ENCODE assay signal across 37 cellular contexts in the genomic region with DNA sequence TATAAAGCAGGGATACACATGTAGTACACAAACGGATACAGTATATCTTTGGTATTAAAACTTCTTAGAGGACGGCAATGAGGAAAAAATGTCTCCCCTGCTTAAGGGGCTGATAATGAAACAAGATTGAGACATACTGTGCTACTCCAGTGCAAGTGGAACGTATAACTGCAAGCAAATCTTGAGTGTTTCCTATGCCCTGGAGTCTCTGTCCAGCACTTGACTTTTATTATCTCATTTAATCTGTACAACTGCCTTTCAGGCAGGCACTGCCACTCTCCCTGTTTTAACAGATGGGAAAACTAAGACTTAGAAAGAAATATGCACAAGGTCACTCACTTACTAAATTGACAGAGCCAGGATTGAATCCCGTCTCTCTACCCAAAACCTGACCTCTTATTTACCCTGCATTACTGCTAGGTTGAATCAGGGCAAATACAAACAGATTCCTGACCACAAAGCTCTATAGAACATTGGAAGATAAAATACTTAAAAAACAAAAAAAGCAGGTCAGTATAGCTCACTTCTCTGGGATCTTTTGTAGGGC. TPM values are rescaled to one million over a fixed set of nuclear protein-coding genes. Genes with fewer than 3 reads are reported as not detected.
"Had no signal": no experiment of that assay in that cellular context is flagged by ENCODE, and none has a peak within 500 bp of the region (broad histone marks: within the 10 kb centered on the region; RNA-seq: fewer than 3 reads in every experiment).

No MANE protein-coding gene starts in this region.

- DNase-seq: activated B cell treated with CpG ODN at 0.5 μM for 24 hours; activated CD4-positive, alpha-beta memory T cell treated with anti-CD3 and anti-CD28 coated beads for 36 hours; activated CD4-positive, alpha-beta T cell treated with anti-CD3 and anti-CD28 coated beads for 4 hours; activated CD4-positive, alpha-beta T cell treated with anti-CD3 and anti-CD28 coated beads, Interleukin-2, amount 10 ng/mL, durations not matched to agents 24 days and 14 days; activated CD4-positive, alpha-beta T cell treated with anti-CD3 and anti-CD28 coated beads, Interleukin-2, amount 50 U/mL, for 1 hour; activated CD4-positive, alpha-beta T cell treated with anti-CD3 and anti-CD28 coated beads, Interleukin-2, amount 50 U/mL, for 4 hours; activated CD4-positive, CD25-positive, alpha-beta regulatory T cell treated with anti-CD3 and anti-CD28 coated beads, Interleukin-2, amount 50 U/mL, for 72 hours; activated CD8-positive, alpha-beta memory T cell treated with anti-CD3 and anti-CD28 coated beads, Interleukin-2, amount 50 U/mL, for 4 hours; activated CD8-positive, alpha-beta T cell treated with anti-CD3 and anti-CD28 coated beads for 36 hours; activated effector memory CD4-positive, alpha-beta T cell treated with anti-CD3 and anti-CD28 coated beads, Interleukin-2, amount 50 U/mL, for 16 hours; activated gamma-delta T cell treated with Interleukin-2 at 50 U/mL for 16 hours; activated naive CD4-positive, alpha-beta T cell; activated naive CD4-positive, alpha-beta T cell treated with anti-CD3 and anti-CD28 coated beads for 36 hours; activated naive CD4-positive, alpha-beta T cell treated with anti-CD3 and anti-CD28 coated beads, Interleukin-2, amount 50 U/mL, for 16 hours; activated naive CD8-positive, alpha-beta T cell treated with anti-CD3 and anti-CD28 coated beads for 36 hours; activated T-cell treated with anti-CD3 and anti-CD28 coated beads for 4 hours; activated T-cell treated with anti-CD3 and anti-CD28 coated beads, Interleukin-2, amount 50 U/mL, for 1 hour; activated T-cell treated with anti-CD3 and anti-CD28 coated beads, Interleukin-2, amount 50 U/mL, for 4 hours; activated T-cell treated with anti-CD3 and anti-CD28 coated beads, Interleukin-2, amount 50 U/mL, for 72 hours; adrenal gland; amniotic stem cell; anterior cingulate cortex; caudate nucleus; cerebellar nuclear complex; T-helper 17 cell had no signal

- H3K36me3 ChIP-seq: adrenal gland, ascending aorta, cardiac muscle cell had no signal

- H3K4me3 Mint-ChIP-seq: activated B cell treated with CpG ODN at 0.5 μM for 24 hours; activated CD4-positive, alpha-beta memory T cell treated with anti-CD3 and anti-CD28 coated beads for 36 hours; activated CD4-positive, alpha-beta T cell treated with anti-CD3 and anti-CD28 coated beads, Interleukin-2, amount 10 ng/mL, durations not matched to agents 24 days and 14 days; activated CD8-positive, alpha-beta T cell treated with anti-CD3 and anti-CD28 coated beads for 36 hours; activated naive CD4-positive, alpha-beta T cell treated with anti-CD3 and anti-CD28 coated beads for 36 hours; activated naive CD8-positive, alpha-beta T cell treated with anti-CD3 and anti-CD28 coated beads for 36 hours; activated T-cell treated with anti-CD3 and anti-CD28 coated beads, Interleukin-2, amount 50 U/mL, for 4 hours; activated T-cell treated with anti-CD3 and anti-CD28 coated beads, Interleukin-2, amount 50 U/mL, for 72 hours; activated T-helper 1 cell treated with anti-CD3 and anti-CD28 coated beads, Interleukin-12 subunit alpha, Interleukin-12 subunit beta, Interleukin-2, Interleukin-4 antibody, amounts not matched to agents 30 ng/mL and 10 ng/mL and 1 ng/mL, durations not matched to agents 14 hours and 24 hours and 36 hours; activated T-helper 17 cell treated with anti-CD3 and anti-CD28 coated beads, Interleukin-2, amount 50 U/mL, for 72 hours; brain; central memory CD8-positive, alpha-beta T cell; T-helper 17 cell had no signal

- H3K27ac Mint-ChIP-seq: activated B cell treated with CpG ODN at 0.5 μM for 24 hours; activated CD4-positive, alpha-beta memory T cell treated with anti-CD3 and anti-CD28 coated beads for 36 hours; activated CD4-positive, alpha-beta T cell treated with anti-CD3 and anti-CD28 coated beads, Interleukin-2, amount 10 ng/mL, durations not matched to agents 24 days and 14 days; activated CD8-positive, alpha-beta T cell treated with anti-CD3 and anti-CD28 coated beads for 36 hours; activated naive CD4-positive, alpha-beta T cell treated with anti-CD3 and anti-CD28 coated beads for 36 hours; activated naive CD4-positive, alpha-beta T cell treated with anti-CD3 and anti-CD28 coated beads, Interleukin-2, amount 50 U/mL, for 72 hours; activated naive CD8-positive, alpha-beta T cell treated with anti-CD3 and anti-CD28 coated beads for 36 hours; activated T-cell treated with anti-CD3 and anti-CD28 coated beads, Interleukin-2, amount 50 U/mL, for 72 hours; activated T-helper 1 cell treated with anti-CD3 and anti-CD28 coated beads, Interleukin-12 subunit alpha, Interleukin-12 subunit beta, Interleukin-2, Interleukin-4 antibody, amounts not matched to agents 30 ng/mL and 10 ng/mL and 1 ng/mL, durations not matched to agents 14 hours and 24 hours and 36 hours; activated T-helper 17 cell treated with anti-CD3 and anti-CD28 coated beads, Interleukin-2, amount 50 U/mL, for 72 hours; brain; T-helper 17 cell had no signal

- H3K9me3 Mint-ChIP-seq: activated B cell treated with CpG ODN at 0.5 μM for 24 hours; activated CD4-positive, alpha-beta memory T cell treated with anti-CD3 and anti-CD28 coated beads for 36 hours; activated CD8-positive, alpha-beta T cell treated with anti-CD3 and anti-CD28 coated beads for 36 hours; activated naive CD4-positive, alpha-beta T cell treated with anti-CD3 and anti-CD28 coated beads for 36 hours; activated naive CD8-positive, alpha-beta T cell treated with anti-CD3 and anti-CD28 coated beads for 36 hours; activated T-helper 17 cell treated with anti-CD3 and anti-CD28 coated beads, Interleukin-2, amount 50 U/mL, for 72 hours; central memory CD8-positive, alpha-beta T cell had no signal

- ATAC-seq: activated CD8-positive, alpha-beta T cell treated with anti-CD3 and anti-CD28 coated beads for 36 hours; activated naive CD4-positive, alpha-beta T cell treated with anti-CD3 and anti-CD28 coated beads, Interleukin-2, amount 50 U/mL, for 72 hours; activated T-cell treated with anti-CD3 and anti-CD28 coated beads, Interleukin-2, amount 50 U/mL, for 4 hours; activated T-cell treated with anti-CD3 and anti-CD28 coated beads, Interleukin-2, amount 50 U/mL, for 72 hours; activated T-helper 17 cell treated with anti-CD3 and anti-CD28 coated beads, Interleukin-2, amount 50 U/mL, for 72 hours; T-helper 17 cell had no signal

- H3K4me1 ChIP-seq: adrenal gland, ascending aorta had no signal

- H3K27ac ChIP-seq: adrenal gland, ascending aorta, cardiac muscle cell, VCaP had no signal

- H3K27me3 ChIP-seq: adrenal gland, ascending aorta, cardiac muscle cell had no signal

- H3K4me3 ChIP-seq: adrenal gland, ascending aorta, cardiac muscle cell had no signal

- H3K36me3 Mint-ChIP-seq: activated CD4-positive, alpha-beta memory T cell treated with anti-CD3 and anti-CD28 coated beads for 36 hours; activated naive CD4-positive, alpha-beta T cell treated with anti-CD3 and anti-CD28 coated beads, Interleukin-2, amount 50 U/mL, for 72 hours; activated naive CD8-positive, alpha-beta T cell treated with anti-CD3 and anti-CD28 coated beads for 36 hours; brain had no signal

- H3K9me3 ChIP-seq: adrenal gland had no signal

- H3K4me1 Mint-ChIP-seq: activated B cell treated with CpG ODN at 0.5 μM for 24 hours; activated CD4-positive, alpha-beta T cell treated with anti-CD3 and anti-CD28 coated beads, Interleukin-2, amount 10 ng/mL, durations not matched to agents 24 days and 14 days; activated naive CD8-positive, alpha-beta T cell treated with anti-CD3 and anti-CD28 coated beads for 36 hours; activated T-helper 17 cell treated with anti-CD3 and anti-CD28 coated beads, Interleukin-2, amount 50 U/mL, for 72 hours; brain; central memory CD8-positive, alpha-beta T cell; T-helper 17 cell had no signal

RNA-seq across cellular contexts. Expression of a gene that starts 28.7 kb away (rescaled TPM):
- total RNA-seq: activated B cell treated with CpG ODN at 0.5 μM for 24 hours; activated CD4-positive, alpha-beta memory T cell treated with anti-CD3 and anti-CD28 coated beads for 36 hours; activated CD4-positive, alpha-beta T cell treated with anti-CD3 and anti-CD28 coated beads, Interleukin-2, amount 10 ng/mL, durations not matched to agents 24 days and 14 days; activated CD8-positive, alpha-beta memory T cell treated with anti-CD3 and anti-CD28 coated beads for 36 hours; activated CD8-positive, alpha-beta T cell treated with anti-CD3 and anti-CD28 coated beads for 36 hours; activated naive CD4-positive, alpha-beta T cell treated with anti-CD3 and anti-CD28 coated beads for 36 hours; activated naive CD4-positive, alpha-beta T cell treated with anti-CD3 and anti-CD28 coated beads, Interleukin-2, amount 50 U/mL, for 72 hours; activated naive CD8-positive, alpha-beta T cell treated with anti-CD3 and anti-CD28 coated beads for 36 hours; activated T-cell treated with anti-CD3 and anti-CD28 coated beads, Interleukin-2, amount 50 U/mL, for 72 hours; ascending aorta; chondrocyte; T-helper 1 cell treated with Interleukin-12 subunit alpha and Interleukin-12 subunit beta and Interleukin-4 antibody, amounts not matched to agents 30 ng/mL and 1 ng/mL, for 36 hours; T-helper 2 cell treated with Interferon-gamma antibody and Interleukin-4, amounts not matched to agents 100 ng/mL and 5 ng/mL, for 36 hours had no signal
- polyA plus RNA-seq: cardiac muscle cell had no signal
